ENCODE assay signal across 20 cellular contexts in the genomic region with DNA sequence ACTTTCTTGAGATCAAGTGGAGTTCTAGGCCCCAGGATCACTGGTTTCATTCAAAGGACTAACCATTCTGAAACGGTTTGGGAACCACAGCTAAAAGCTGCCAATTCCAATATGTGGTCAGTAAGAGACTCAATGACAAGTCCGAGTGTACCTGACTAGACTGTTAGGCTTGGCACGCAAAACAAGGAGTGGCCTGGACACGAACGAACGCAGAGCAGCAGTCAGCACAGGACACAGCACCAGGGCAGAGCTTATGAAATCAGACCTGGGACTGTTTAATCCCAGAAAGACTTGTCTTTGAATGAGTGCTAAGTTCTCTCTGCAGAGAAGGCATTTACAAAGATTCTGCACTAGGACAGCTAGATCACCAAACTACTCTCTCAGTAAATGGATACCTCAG.
A peak's percentile ranks its signal among the peaks of the same experiment; 100 is the strongest.
DNase-seq lines count a peak whose midpoint lies in the region; ATAC-seq and TF ChIP-seq lines count a peak whose summit lies in the region.
"Had no signal": no experiment of that assay in that cellular context is flagged by ENCODE, and none has a peak within 500 bp of the region (broad histone marks: within the 10 kb centered on the region; RNA-seq: fewer than 3 reads in every experiment).

No MANE protein-coding gene starts in this region.

- WGBS in heart right ventricle, 2 donors: 39 to 67% methylated on average over 6 of the region's 6 CpGs
- WGBS in upper lobe of left lung, 2 donors: 75 to 90% methylated on average over 6 of the region's 6 CpGs

- H3K27ac ChIP-seq in heart right ventricle: peak overlapping the region in 8 of 10 donors; percentile 13 to 79 (median 61)
- H3K27ac ChIP-seq in upper lobe of left lung: peak overlapping the region in 3 of 4 donors; percentile 32 to 74 (median 50)

- H3K4me3 ChIP-seq in heart right ventricle (no peak overlapping the region), upper lobe of left lung (no peak overlapping the region)
- H3K4me3 ChIP-seq: MG63 had no signal

- H3K27me3 Mint-ChIP-seq in nephron (ENCODE audit: low read depth): peaks cover 4% of the 10 kb centered on the region
- H3K27me3 Mint-ChIP-seq: CD4-positive, CD25-positive, alpha-beta regulatory T cell had no signal

- TF ChIP-seq EP300 in upper lobe of left lung (IDR thresholded peaks at IDR 0.05): peak in 1 of 4 donors; percentile 31

- H3K36me3 ChIP-seq in heart right ventricle (peaks cover 0 to 42% (median 0%) of the 10 kb centered on the region in 9 donors), upper lobe of left lung (peaks cover 0 to 15% (median 1%) of the 10 kb centered on the region in 4 donors)
- H3K36me3 ChIP-seq: BE2C, MG63 had no signal

- intact Hi-C loops in heart right ventricle (cut with DNase I) (no loop called here), left cardiac atrium (cut with DNase I) (no loop called here)

- H3K4me1 ChIP-seq in heart right ventricle: peaks cover 4 to 58% (median 27%) of the 10 kb centered on the region in 9 donors
- peaks cover 14 to 38% (median 28%) of the 10 kb centered on the region in 4 donors for H3K4me1 ChIP-seq in upper lobe of left lung

- DNase-seq in heart right ventricle: peak in 1 of 2 donors; percentile 9
- no peak for DNase-seq in left cardiac atrium
- peak; percentile 91 for DNase-seq in left lobe of liver (ENCODE audit: low spot score)
- DNase-seq in upper lobe of left lung: peak in 1 of 2 donors; percentile 82
- no peak for DNase-seq in NCI-H1092 treated with DMSO at 0.1 percent for 48 hours (lab: John Stamatoyannopoulos, UW)
- DNase-seq in SHP77 treated with DMSO at 0.1 percent for 48 hours (lab: John Stamatoyannopoulos, UW): no peak
- no peak for DNase-seq in NCI-H1436 (lab: John Stamatoyannopoulos, UW)
- DNase-seq: BE2C; Caco-2; CD4-positive, CD25-positive, alpha-beta regulatory T cell; GDM1; H7; Karpas-422; MG63; NCI-H1105; NCI-H1694; NCI-H2227 treated with DMSO at 0.1 percent for 48 hours; NCI-H510A treated with DMSO at 0.1 percent for 48 hours; NCI-H82 had no signal

- ATAC-seq in heart right ventricle (peak in 3 of 8 donors; percentile 29 to 48 (median 47)), left cardiac atrium (no peak), left lobe of liver (peak; percentile 93), upper lobe of left lung (ENCODE audit: low FRiP score in 2 of 2) (peak; percentile 28 to 80)

- H3K27ac Mint-ChIP-seq in nephron: peak overlapping the region; percentile 4 to 79 (median 43)

- H3K4me3 Mint-ChIP-seq in nephron: no peak overlapping the region
- H3K4me3 Mint-ChIP-seq: CD4-positive, CD25-positive, alpha-beta regulatory T cell had no signal

- peaks cover 31% of the 10 kb centered on the region for H3K36me3 Mint-ChIP-seq in nephron (ENCODE audit: low read depth)

- TF ChIP-seq POLR2A in upper lobe of left lung (IDR thresholded peaks at IDR 0.05): peak in 1 of 4 donors; percentile 29

- TF ChIP-seq CTCF in heart right ventricle (IDR thresholded peaks at IDR 0.05) (no peak), nephron (IDR thresholded peaks at IDR 0.05; ENCODE audit: unreplicated experiment in 3 of 3) (no peak), upper lobe of left lung (IDR thresholded peaks at IDR 0.05) (no peak)

- peaks cover 54% of the 10 kb centered on the region for H3K4me1 Mint-ChIP-seq in nephron

- no peaks in the 10 kb centered on the region for H3K27me3 ChIP-seq in heart right ventricle
- no peaks in the 10 kb centered on the region for H3K27me3 ChIP-seq in upper lobe of left lung
- H3K27me3 ChIP-seq: BE2C, MG63 had no signal

- no peaks in the 10 kb centered on the region for H3K9me3 ChIP-seq in heart right ventricle
- no peaks in the 10 kb centered on the region for H3K9me3 ChIP-seq in upper lobe of left lung
- H3K9me3 ChIP-seq: BE2C, Caco-2, MG63 had no signal

- H3K9me3 Mint-ChIP-seq in nephron: no peaks in the 10 kb centered on the region

Comparison
In these comparisons a context has a peak if more than half of its experiments do, and no peak if none do; other contexts are left out.
1. ATAC-seq: peak in left lobe of liver (single experiment) and upper lobe of left lung (2 of 2); none in left cardiac atrium (0 of 2).